In genomic region chr6:116667620-116668019, GRCh38 we compare ENCODE assay signal across 8 cellular contexts. TPM values are rescaled to one million over a fixed set of nuclear protein-coding genes. Genes with fewer than 3 reads are reported as not detected.
A peak's percentile ranks its signal among the peaks of the same experiment; 100 is the strongest.
DNase-seq lines count a peak whose midpoint lies in the region; ATAC-seq lines count a peak whose summit lies in the region.

No MANE protein-coding gene starts in this region.

- in situ Hi-C loops in KBM-7 (cut with MboI; ENCODE audit: low pct_unique_long_range_greater_than_20kb, low sequenced_read_pairs), result no loop called here

- H3K27me3 ChIP-seq in aorta (ENCODE audit: control insufficient read depth in 1 of 2, insufficient read depth in 2 of 2, low read length in 1 of 2), result no peaks in the 10 kb centered on the region

- ATAC-seq in activated CD4-positive, alpha-beta T cell treated with anti-CD3 and anti-CD28 coated beads for 36 hours, result no peak
- ATAC-seq in memory B cell (ENCODE audit: low read depth) (peak; percentile 76), aorta (ENCODE audit: low FRiP score) (no peak)

- no peaks in the 10 kb centered on the region for H3K9me3 Mint-ChIP-seq in activated CD4-positive, alpha-beta T cell treated with anti-CD3 and anti-CD28 coated beads for 36 hours (ENCODE audit: low read depth)
- H3K9me3 Mint-ChIP-seq in activated naive CD8-positive, alpha-beta T cell treated with anti-CD3 and anti-CD28 coated beads for 36 hours, result no peaks in the 10 kb centered on the region
- no peaks in the 10 kb centered on the region for H3K9me3 Mint-ChIP-seq in memory B cell

- WGBS in aorta, 2 donors, result 28 to 32% methylated on average over 3 of the region's 3 CpGs

- peak overlapping the region; percentile 96 for H3K27ac Mint-ChIP-seq in activated CD4-positive, alpha-beta T cell treated with anti-CD3 and anti-CD28 coated beads for 36 hours
- peak overlapping the region; percentile 97 for H3K27ac Mint-ChIP-seq in activated naive CD8-positive, alpha-beta T cell treated with anti-CD3 and anti-CD28 coated beads for 36 hours
- H3K27ac Mint-ChIP-seq in memory B cell, result peak overlapping the region; percentile 96

- peaks cover 24% of the 10 kb centered on the region for H3K36me3 Mint-ChIP-seq in activated CD4-positive, alpha-beta T cell treated with anti-CD3 and anti-CD28 coated beads for 36 hours (ENCODE audit: low read depth)
- peaks cover 28% of the 10 kb centered on the region for H3K36me3 Mint-ChIP-seq in activated naive CD8-positive, alpha-beta T cell treated with anti-CD3 and anti-CD28 coated beads for 36 hours
- H3K36me3 Mint-ChIP-seq in memory B cell, result peaks cover 6% of the 10 kb centered on the region

- peak overlapping the region in 1 of 2 donors; percentile 93 for H3K4me3 ChIP-seq in aorta (ENCODE audit: low read length in 2 of 2)

- H3K4me1 Mint-ChIP-seq in activated CD4-positive, alpha-beta T cell treated with anti-CD3 and anti-CD28 coated beads for 36 hours, result peaks cover 38% of the 10 kb centered on the region
- H3K4me1 Mint-ChIP-seq in activated naive CD8-positive, alpha-beta T cell treated with anti-CD3 and anti-CD28 coated beads for 36 hours, result peaks cover 32% of the 10 kb centered on the region
- H3K4me1 Mint-ChIP-seq in memory B cell, result peaks cover 22% of the 10 kb centered on the region

- no peaks in the 10 kb centered on the region for H3K36me3 ChIP-seq in aorta (ENCODE audit: control insufficient read depth in 1 of 2, insufficient read depth in 2 of 2, low read length in 1 of 2)

- H3K4me1 ChIP-seq in aorta (ENCODE audit: control insufficient read depth in 1 of 2, insufficient read depth in 2 of 2, low read length in 2 of 2), result no peaks in the 10 kb centered on the region

- no peak overlapping the region for H3K27ac ChIP-seq in aorta (ENCODE audit: low read depth in 1 of 2, low read length in 2 of 2)

- intact Hi-C loops in activated CD4-positive, alpha-beta T cell treated with anti-CD3 and anti-CD28 coated beads for 36 hours (cut with DNase I, micrococcal nuclease), result loop anchor here (1.0 to 10.0 kb wide), 7 partner anchors 14 to 935 kb away; partner anchors contain the start of genes KPNA5 (in 2 of the 2), RWDD1 (in 2 of the 2), TSPYL1 (in 2 of the 2) and GOPC (in 1 of the 2)
- intact Hi-C loops in aorta (cut with DNase I), result loop anchor here in 1 of 2 donors (5.0 kb wide), 1 partner anchor 50 kb away; the partner anchor contains the start of gene RSPH4A

- no peaks in the 10 kb centered on the region for H3K9me3 ChIP-seq in aorta (ENCODE audit: control insufficient read depth, low read length)

- CTCF ChIA-PET in activated CD4-positive, alpha-beta T cell treated with anti-CD3 and anti-CD28 coated beads for 36 hours (lab: Charles Lee), result no interaction called here

- peak overlapping the region; percentile 89 for H3K4me3 Mint-ChIP-seq in activated CD4-positive, alpha-beta T cell treated with anti-CD3 and anti-CD28 coated beads for 36 hours
- H3K4me3 Mint-ChIP-seq in activated naive CD8-positive, alpha-beta T cell treated with anti-CD3 and anti-CD28 coated beads for 36 hours, result peak overlapping the region; percentile 100
- peak overlapping the region; percentile 98 for H3K4me3 Mint-ChIP-seq in memory B cell

- DNase-seq in activated CD4-positive, alpha-beta T cell treated with anti-CD3 and anti-CD28 coated beads for 36 hours, result no peak
- DNase-seq in activated CD4-positive, alpha-beta T cell treated with anti-CD3 and anti-CD28 coated beads for 1 hour, result no peak
- DNase-seq in KBM-7 (peak; percentile 79), memory B cell (ENCODE audit: low spot score in 2 of 2) (peak; percentile 23 to 44), NCI-H1048 (lab: John Stamatoyannopoulos, UW) (no peak), aorta (no peak)
- no peak for DNase-seq in activated naive CD8-positive, alpha-beta T cell treated with anti-CD3 and anti-CD28 coated beads for 36 hours
- no peak for DNase-seq in stimulated activated naive CD4-positive, alpha-beta T cell treated with Interleukin-2 at 50 U/mL for 16 hours (lab: John Stamatoyannopoulos, UW)

- POLR2A ChIA-PET in activated CD4-positive, alpha-beta T cell treated with anti-CD3 and anti-CD28 coated beads for 36 hours (lab: Charles Lee), result interaction anchor here (0.8 kb wide), 1 partner anchor 51 kb away, joined by 3 read pairs; no protein-coding TSS in a partner anchor

- no peaks in the 10 kb centered on the region for H3K27me3 Mint-ChIP-seq in activated CD4-positive, alpha-beta T cell treated with anti-CD3 and anti-CD28 coated beads for 36 hours
- H3K27me3 Mint-ChIP-seq in activated naive CD8-positive, alpha-beta T cell treated with anti-CD3 and anti-CD28 coated beads for 36 hours, result no peaks in the 10 kb centered on the region
- H3K27me3 Mint-ChIP-seq in memory B cell, result no peaks in the 10 kb centered on the region

RNA-seq across cellular contexts. Expression of gene ZUP1, which starts 0.9 kb away (rescaled TPM):
- total RNA-seq in activated CD4-positive, alpha-beta T cell treated with anti-CD3 and anti-CD28 coated beads for 36 hours, result 10 to 100 TPM; 22.6 to 25.5 TPM
- total RNA-seq in activated naive CD8-positive, alpha-beta T cell treated with anti-CD3 and anti-CD28 coated beads for 36 hours, result 10 to 100 TPM; 22.4 to 24.5 TPM
- total RNA-seq in aorta, result 10 to 100 TPM; 11.4 TPM
- 1 to 10 TPM; 4.6 to 7.1 TPM for polyA plus RNA-seq in aorta

RNA-seq across cellular contexts. Expression of gene KPNA5, which starts 13.4 kb away (rescaled TPM):
- 10 to 100 TPM; 10.4 to 13.6 TPM for total RNA-seq in activated CD4-positive, alpha-beta T cell treated with anti-CD3 and anti-CD28 coated beads for 36 hours
- total RNA-seq in activated naive CD8-positive, alpha-beta T cell treated with anti-CD3 and anti-CD28 coated beads for 36 hours, result 10 to 100 TPM in 1 of 2 experiments, 1 to 10 TPM in 1; 9.0 to 11.5 TPM
- 10 to 100 TPM; 18.9 to 21.7 TPM for total RNA-seq in aorta
- 1 to 10 TPM; 3.4 to 3.8 TPM for polyA plus RNA-seq in aorta

RNA-seq across cellular contexts. Expression of gene RSPH4A, which starts 51.3 kb away (rescaled TPM):
- under 1 TPM in 1 of 2 experiments, not detected in 1; 0.11 TPM for total RNA-seq in activated CD4-positive, alpha-beta T cell treated with anti-CD3 and anti-CD28 coated beads for 36 hours
- under 1 TPM; 0.23 to 0.44 TPM for total RNA-seq in activated naive CD8-positive, alpha-beta T cell treated with anti-CD3 and anti-CD28 coated beads for 36 hours
- under 1 TPM; 0.48 to 0.68 TPM for total RNA-seq in aorta
- under 1 TPM in 1 of 2 donors, not detected in 1; 0.51 TPM for polyA plus RNA-seq in aorta

Comparison
In these comparisons a context has a peak if more than half of its experiments do, and no peak if none do; other contexts are left out.
1. DNase-seq: peak in KBM-7 (single experiment) and memory B cell (2 of 2); none in activated CD4-positive, alpha-beta T cell treated with anti-CD3 and anti-CD28 coated beads for 36 hours (single experiment), activated CD4-positive, alpha-beta T cell treated with anti-CD3 and anti-CD28 coated beads for 1 hour (single experiment), activated naive CD8-positive, alpha-beta T cell treated with anti-CD3 and anti-CD28 coated beads for 36 hours (single experiment), NCI-H1048 (single experiment), aorta (0 of 2) and stimulated activated naive CD4-positive, alpha-beta T cell treated with Interleukin-2 at 50 U/mL for 16 hours (single experiment).
2. Peak in every context shown above with its lines, with median percentiles within 50 percentile points of each other: H3K27ac Mint-ChIP-seq and H3K4me3 Mint-ChIP-seq.